ENCODE assay signal across 8 cellular contexts in the genomic region with DNA sequence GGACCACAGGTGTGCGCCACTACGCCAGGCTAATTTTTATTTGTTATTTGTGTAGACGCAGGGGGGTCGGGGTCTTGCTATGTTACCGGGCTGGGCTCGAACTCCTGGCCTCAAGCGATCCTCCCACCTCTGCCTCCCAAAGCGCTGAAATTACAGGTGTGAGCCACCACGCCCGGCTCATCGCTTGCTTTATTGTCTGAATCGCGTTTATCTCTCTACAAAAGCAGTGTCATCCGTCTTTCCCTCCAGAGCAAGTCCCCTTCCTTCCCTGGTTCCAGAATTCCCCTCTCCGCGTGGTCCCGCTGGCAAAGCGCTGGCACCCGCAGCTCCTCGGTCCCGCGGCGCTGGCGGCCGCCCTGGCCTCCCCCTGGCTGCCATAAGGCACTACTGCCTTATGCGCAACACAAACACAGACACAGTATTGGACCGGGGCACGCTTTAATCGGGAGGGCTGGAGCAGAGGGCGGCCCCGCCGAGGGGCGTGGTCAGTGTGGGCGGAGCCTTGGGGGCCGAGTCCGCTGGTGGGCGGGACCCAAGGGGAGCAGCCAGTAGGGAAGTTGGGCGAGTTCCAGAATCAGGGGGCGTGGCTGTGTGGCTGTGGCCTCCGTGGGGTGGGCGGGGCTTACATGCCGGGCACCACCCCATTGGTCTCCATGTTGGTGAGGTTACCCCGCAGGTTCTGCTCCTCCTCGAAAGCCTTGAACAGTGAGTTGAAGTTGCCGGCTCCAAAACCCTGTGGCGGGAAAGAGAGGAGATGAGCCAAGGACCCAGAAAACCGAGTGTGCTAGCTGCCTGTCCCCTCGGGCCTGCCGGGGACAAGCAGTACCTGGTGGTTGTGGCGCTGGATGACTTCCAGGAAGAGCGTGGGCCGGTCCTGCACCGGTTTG. TPM values are rescaled to one million over a fixed set of nuclear protein-coding genes. Genes with fewer than 3 reads are reported as not detected.
DNase-seq lines count a peak whose midpoint lies in the region; ATAC-seq and TF ChIP-seq lines count a peak whose summit lies in the region.

No MANE protein-coding gene starts in this region.

- peaks cover 3% of the 10 kb centered on the region for H3K27me3 Mint-ChIP-seq in activated CD8-positive, alpha-beta memory T cell treated with anti-CD3 and anti-CD28 coated beads, Interleukin-2, amount 10 ng/mL, durations not matched to agents 7 days and 5 days
- peaks cover 16% of the 10 kb centered on the region for H3K27me3 Mint-ChIP-seq in endodermal cell (ENCODE audit: insufficient read depth)

- peak overlapping the region; percentile 91 for H3K4me3 ChIP-seq in endodermal cell (ENCODE audit: low read length)
- peak overlapping the region; percentile 52 for H3K4me3 ChIP-seq in mesodermal cell (ENCODE audit: extremely low read depth, insufficient read depth, low read length, poor library complexity, severe bottlenecking)

- DNase-seq in CMK (ENCODE audit: low read depth): peak; percentile 96
- DNase-seq in HS-27A (ENCODE audit: low read depth): peak; percentile 53
- DNase-seq in NK-92 treated with Interleukin-12 subunit alpha and Interleukin-12 subunit beta, amount 100 ng/mL, for 24 hours (lab: John Stamatoyannopoulos, UW): peak; percentile 90
- peak; percentile 99 for DNase-seq in activated CD8-positive, alpha-beta memory T cell treated with anti-CD3 and anti-CD28 coated beads, Interleukin-2, amount 10 ng/mL, durations not matched to agents 7 days and 5 days
- peak; percentile 100 for DNase-seq in endodermal cell
- DNase-seq in stimulated activated CD8-positive, alpha-beta memory T cell treated with anti-CD3 and anti-CD28 coated beads, Interleukin-15, amount 100 ng/mL, for 24 hours (ENCODE audit: low read depth): peak; percentile 99

- H3K4me1 ChIP-seq in endodermal cell (ENCODE audit: control insufficient read depth, insufficient read depth, low read length) (peaks cover 3% of the 10 kb centered on the region), mesodermal cell (ENCODE audit: control insufficient read depth, insufficient read depth, low read length, poor library complexity, severe bottlenecking) (peaks cover 6% of the 10 kb centered on the region)

- peak overlapping the region; percentile 87 for H3K27ac Mint-ChIP-seq in activated CD8-positive, alpha-beta memory T cell treated with anti-CD3 and anti-CD28 coated beads, Interleukin-2, amount 10 ng/mL, durations not matched to agents 7 days and 5 days
- H3K27ac Mint-ChIP-seq in endodermal cell: peak overlapping the region; percentile 95

- ATAC-seq in GM19463 (IDR thresholded peaks at IDR 0.05; ENCODE audit: unreplicated experiment): peak; percentile 96
- peak; percentile 93 for ATAC-seq in activated CD8-positive, alpha-beta memory T cell treated with anti-CD3 and anti-CD28 coated beads, Interleukin-2, amount 10 ng/mL, durations not matched to agents 7 days and 5 days

- no peaks in the 10 kb centered on the region for H3K36me3 Mint-ChIP-seq in activated CD8-positive, alpha-beta memory T cell treated with anti-CD3 and anti-CD28 coated beads, Interleukin-2, amount 10 ng/mL, durations not matched to agents 7 days and 5 days
- no peaks in the 10 kb centered on the region for H3K36me3 Mint-ChIP-seq in endodermal cell (ENCODE audit: low read depth)

- H3K9ac ChIP-seq in endodermal cell (ENCODE audit: extremely low read depth, low read length, poor library complexity, severe bottlenecking): peak overlapping the region; percentile 70

- WGBS in endodermal cell (ENCODE audit: insufficient coverage in 1 of 2, insufficient read length in 1 of 2), 2 experiments: 15 to 19% methylated on average over 36 to 53 of the region's 53 CpGs
- 18 to 21% methylated on average over 36 to 45 of the region's 53 CpGs for WGBS in mesodermal cell (ENCODE audit: insufficient coverage in 2 of 2), 2 experiments

- peak overlapping the region; percentile 98 for H3K4me3 Mint-ChIP-seq in activated CD8-positive, alpha-beta memory T cell treated with anti-CD3 and anti-CD28 coated beads, Interleukin-2, amount 10 ng/mL, durations not matched to agents 7 days and 5 days
- peak overlapping the region; percentile 82 for H3K4me3 Mint-ChIP-seq in endodermal cell

- no peaks in the 10 kb centered on the region for H3K27me3 ChIP-seq in endodermal cell (ENCODE audit: control insufficient read depth, insufficient read depth, low read length, poor library complexity, severe bottlenecking)

- H3K4me1 Mint-ChIP-seq in activated CD8-positive, alpha-beta memory T cell treated with anti-CD3 and anti-CD28 coated beads, Interleukin-2, amount 10 ng/mL, durations not matched to agents 7 days and 5 days: peaks cover 19% of the 10 kb centered on the region
- H3K4me1 Mint-ChIP-seq in endodermal cell: peaks cover 10% of the 10 kb centered on the region

- CTCF ChIA-PET in activated CD8-positive, alpha-beta memory T cell treated with anti-CD3 and anti-CD28 coated beads, Interleukin-2, amount 10 ng/mL, durations not matched to agents 7 days and 5 days (lab: Charles Lee): interaction anchor here (0.6 to 5.6 kb wide), 7 partner anchors 13 to 49 kb away, joined by 3 to 41 read pairs (median 5); a partner anchor contains a TSS

- peak; percentile 71 for TF ChIP-seq CTCF in endodermal cell (conservative IDR thresholded peaks at IDR 0.05)

- H3K9me3 ChIP-seq in endodermal cell (ENCODE audit: control insufficient read depth, low read length) (no peaks in the 10 kb centered on the region), mesodermal cell (ENCODE audit: control insufficient read depth, low read length) (no peaks in the 10 kb centered on the region)

- H3K9me3 Mint-ChIP-seq in activated CD8-positive, alpha-beta memory T cell treated with anti-CD3 and anti-CD28 coated beads, Interleukin-2, amount 10 ng/mL, durations not matched to agents 7 days and 5 days (ENCODE audit: low read depth): no peaks in the 10 kb centered on the region
- H3K9me3 Mint-ChIP-seq in endodermal cell: peaks cover 2% of the 10 kb centered on the region

- H3K27ac ChIP-seq in endodermal cell (ENCODE audit: low read depth, low read length): peak overlapping the region; percentile 30
- peak overlapping the region; percentile 49 for H3K27ac ChIP-seq in mesodermal cell (ENCODE audit: low read depth, low read length, severe bottlenecking)

- H3K36me3 ChIP-seq in endodermal cell (ENCODE audit: control insufficient read depth, insufficient read depth, low read length): no peaks in the 10 kb centered on the region
- no peaks in the 10 kb centered on the region for H3K36me3 ChIP-seq in mesodermal cell (ENCODE audit: control insufficient read depth, insufficient read depth, low read length)

RNA-seq across cellular contexts. Expression of a gene that starts 19.3 kb away (rescaled TPM):
- total RNA-seq in activated CD8-positive, alpha-beta memory T cell treated with anti-CD3 and anti-CD28 coated beads, Interleukin-2, amount 10 ng/mL, durations not matched to agents 7 days and 5 days: not detected
- under 1 TPM; 0.55 to 0.71 TPM for total RNA-seq in endodermal cell
- polyA plus RNA-seq in endodermal cell (2013, experiment 1 of 2): 0.32 TPM
- 0.21 TPM for polyA plus RNA-seq in endodermal cell (2013, experiment 2 of 2)
- polyA plus RNA-seq in mesodermal cell (2013, experiment 1 of 2): 1.0 TPM
- polyA plus RNA-seq in mesodermal cell (2013, experiment 2 of 2): 0.30 TPM

RNA-seq across cellular contexts. Expression of a gene that starts 35.5 kb away (rescaled TPM):
- total RNA-seq in activated CD8-positive, alpha-beta memory T cell treated with anti-CD3 and anti-CD28 coated beads, Interleukin-2, amount 10 ng/mL, durations not matched to agents 7 days and 5 days: 10 to 100 TPM; 33.7 to 35.9 TPM
- total RNA-seq in endodermal cell: 10 to 100 TPM; 30.7 to 32.6 TPM
- polyA plus RNA-seq in endodermal cell (2013, experiment 1 of 2): 10.6 TPM
- 10.3 TPM for polyA plus RNA-seq in endodermal cell (2013, experiment 2 of 2)
- polyA plus RNA-seq in mesodermal cell (2013, experiment 1 of 2): 7.9 TPM
- 7.2 TPM for polyA plus RNA-seq in mesodermal cell (2013, experiment 2 of 2)

RNA-seq across cellular contexts. Expression of a gene that starts 45.9 kb away (rescaled TPM):
- total RNA-seq in activated CD8-positive, alpha-beta memory T cell treated with anti-CD3 and anti-CD28 coated beads, Interleukin-2, amount 10 ng/mL, durations not matched to agents 7 days and 5 days: 100 to 1,000 TPM; 114 to 137 TPM
- 10 to 100 TPM; 31.0 to 35.6 TPM for total RNA-seq in endodermal cell
- 24.1 TPM for polyA plus RNA-seq in endodermal cell (2013, experiment 1 of 2)
- 19.1 TPM for polyA plus RNA-seq in endodermal cell (2013, experiment 2 of 2)
- polyA plus RNA-seq in mesodermal cell (2013, experiment 1 of 2): 21.6 TPM
- polyA plus RNA-seq in mesodermal cell (2013, experiment 2 of 2): 20.1 TPM

RNA-seq across cellular contexts. Expression of a gene that starts 49.2 kb away (rescaled TPM):
- 10 to 100 TPM; 61.9 to 63.5 TPM for total RNA-seq in activated CD8-positive, alpha-beta memory T cell treated with anti-CD3 and anti-CD28 coated beads, Interleukin-2, amount 10 ng/mL, durations not matched to agents 7 days and 5 days
- 10 to 100 TPM; 41.4 to 50.9 TPM for total RNA-seq in endodermal cell
- 52.0 TPM for polyA plus RNA-seq in endodermal cell (2013, experiment 1 of 2)
- polyA plus RNA-seq in endodermal cell (2013, experiment 2 of 2): 53.1 TPM
- polyA plus RNA-seq in mesodermal cell (2013, experiment 1 of 2): 46.7 TPM
- polyA plus RNA-seq in mesodermal cell (2013, experiment 2 of 2): 50.5 TPM

Comparison
In these comparisons a context has a peak if more than half of its experiments do, and no peak if none do; other contexts are left out.
1. Peak in every context shown above with its lines: DNase-seq, ATAC-seq, H3K4me3 ChIP-seq and H3K27ac ChIP-seq.